9 cellular contexts compared by ENCODE assay signal in the genomic region with DNA sequence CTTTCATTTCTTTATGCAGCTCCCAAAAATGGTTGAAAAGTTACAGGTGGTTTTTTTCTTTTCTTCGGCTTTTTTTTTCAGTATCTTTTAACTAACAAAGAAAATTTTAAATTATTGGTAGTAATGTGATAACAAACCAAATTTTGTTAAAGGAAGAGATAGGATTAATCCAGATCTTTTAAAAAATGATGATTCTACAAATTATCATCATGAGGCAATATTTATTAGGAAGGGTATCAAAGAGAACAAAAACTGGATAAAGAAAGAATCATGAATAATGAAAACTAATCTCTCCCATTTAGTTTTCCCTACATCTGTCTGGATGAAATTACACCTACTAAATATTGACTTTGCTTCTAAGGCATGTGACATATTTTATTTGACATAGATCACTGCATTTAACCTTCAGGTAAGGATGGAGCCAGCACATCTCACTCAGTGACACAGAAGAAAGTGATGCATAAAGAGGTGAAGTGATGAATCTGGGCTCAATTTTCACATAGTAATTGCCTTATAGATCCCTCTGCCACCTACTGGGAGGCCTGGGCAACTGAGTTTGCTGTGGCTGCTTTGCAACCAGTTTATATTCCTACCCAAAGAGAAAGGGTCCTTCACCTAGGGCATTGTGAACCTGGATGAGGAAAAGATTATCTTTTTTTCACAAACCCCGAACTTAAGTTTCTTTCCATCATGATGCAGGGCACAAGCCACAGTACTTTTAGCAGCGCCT.
DNase-seq lines count a peak whose midpoint lies in the region; ATAC-seq and TF ChIP-seq lines count a peak whose summit lies in the region.
"Had no signal": no experiment of that assay in that cellular context is flagged by ENCODE, and none has a peak within 500 bp of the region (broad histone marks: within the 10 kb centered on the region; RNA-seq: fewer than 3 reads in every experiment).

No MANE protein-coding gene starts in this region.

- no peaks in the 10 kb centered on the region; the same call in 1 of the 2 replicates for H3K4me1 ChIP-seq in Karpas-422 (ENCODE audit: low read length)

- H3K4me3 Mint-ChIP-seq in chondrocyte (ENCODE audit: unreplicated experiment) = no peak overlapping the region
- H3K4me3 Mint-ChIP-seq in osteocyte (ENCODE audit: unreplicated experiment) = no peak overlapping the region
- H3K4me3 Mint-ChIP-seq: T-helper 17 cell had no signal

- TF ChIP-seq CTCF in chondrocyte (IDR thresholded peaks at IDR 0.05) = peak; percentile 60
- TF ChIP-seq CTCF in osteocyte (IDR thresholded peaks at IDR 0.05) = peak; percentile 39

- no peak overlapping the region for H3K4me2 ChIP-seq in Karpas-422 (ENCODE audit: low read depth, low read length, poor library complexity, severe bottlenecking)

- no peaks in the 10 kb centered on the region for H3K79me2 ChIP-seq in Karpas-422 (ENCODE audit: low read length)

- H3K27ac ChIP-seq in Karpas-422 (ENCODE audit: low read length) = no peak overlapping the region

- no peak overlapping the region for H3K4me3 ChIP-seq in Karpas-422 (ENCODE audit: low read length)

- H3K9me3 ChIP-seq in Karpas-422 (ENCODE audit: low read length) = no peaks in the 10 kb centered on the region

- no peak overlapping the region for H2AFZ ChIP-seq in Karpas-422 (ENCODE audit: low read length)

- no peak overlapping the region for H3K27ac Mint-ChIP-seq in chondrocyte (ENCODE audit: unreplicated experiment)
- H3K27ac Mint-ChIP-seq in osteocyte (ENCODE audit: unreplicated experiment) = no peak overlapping the region
- H3K27ac Mint-ChIP-seq: T-helper 17 cell had no signal

- H3K36me3 Mint-ChIP-seq in chondrocyte (ENCODE audit: low read depth) (no peaks in the 10 kb centered on the region), osteocyte (ENCODE audit: unreplicated experiment) (no peaks in the 10 kb centered on the region)

- H3K9me3 Mint-ChIP-seq in chondrocyte (ENCODE audit: low read depth) (no peaks in the 10 kb centered on the region), osteocyte (ENCODE audit: unreplicated experiment) (no peaks in the 10 kb centered on the region)

- H4K20me1 ChIP-seq in Karpas-422 (ENCODE audit: insufficient read depth, low read depth, low read length) = no peaks in the 10 kb centered on the region

- no peaks in the 10 kb centered on the region for H3K36me3 ChIP-seq in Karpas-422 (ENCODE audit: insufficient read depth, low read length)

- no peaks in the 10 kb centered on the region for H3K4me1 Mint-ChIP-seq in chondrocyte (ENCODE audit: low read depth)
- H3K4me1 Mint-ChIP-seq in osteocyte (ENCODE audit: unreplicated experiment) = no peaks in the 10 kb centered on the region

- H3K9ac ChIP-seq in Karpas-422 (ENCODE audit: low read length) = no peak overlapping the region

- no peaks in the 10 kb centered on the region for H3K9me2 ChIP-seq in Karpas-422 (replicated peaks; ENCODE audit: insufficient read depth, low read length)

- peak; percentile 1 for DNase-seq in SIG-M5 treated with dmso at 0.1 percent for 504 hours (lab: John Stamatoyannopoulos, UW; ENCODE audit: unreplicated experiment)
- no peak for DNase-seq in SIG-M5 (lab: John Stamatoyannopoulos, UW)
- peak; percentile 57 for DNase-seq in Karpas-422
- no peak for DNase-seq in chondrocyte (ENCODE audit: low spot score)
- DNase-seq in osteocyte (ENCODE audit: extremely low spot score, unreplicated experiment) = no peak
- no peak for DNase-seq in NOMO-1 treated with dmso at 0.1 percent for 144 hours (lab: John Stamatoyannopoulos, UW; ENCODE audit: unreplicated experiment)
- DNase-seq: T-helper 17 cell had no signal

- ATAC-seq in HG02840 (IDR thresholded peaks at IDR 0.05; ENCODE audit: low FRiP score, unreplicated experiment) (no peak), HG02981 (IDR thresholded peaks at IDR 0.05; ENCODE audit: unreplicated experiment) (no peak)
- ATAC-seq: T-helper 17 cell had no signal

- no peaks in the 10 kb centered on the region for H3K27me3 ChIP-seq in Karpas-422 (ENCODE audit: low read length)

- H3K27me3 Mint-ChIP-seq in chondrocyte (ENCODE audit: low read depth) = peaks cover 25% of the 10 kb centered on the region
- H3K27me3 Mint-ChIP-seq in osteocyte (ENCODE audit: unreplicated experiment) = peaks cover 13% of the 10 kb centered on the region
- H3K27me3 Mint-ChIP-seq: T-helper 17 cell had no signal

Comparison
In these comparisons a context has a peak if more than half of its experiments do, and no peak if none do; other contexts are left out.
1. DNase-seq: peak in SIG-M5 treated with dmso at 0.1 percent for 504 hours (single experiment) and Karpas-422 (single experiment); none in SIG-M5 (single experiment), chondrocyte (single experiment), osteocyte (single experiment) and NOMO-1 treated with dmso at 0.1 percent for 144 hours (single experiment).